ENCODE assay signal across 9 cellular contexts in the genomic region with DNA sequence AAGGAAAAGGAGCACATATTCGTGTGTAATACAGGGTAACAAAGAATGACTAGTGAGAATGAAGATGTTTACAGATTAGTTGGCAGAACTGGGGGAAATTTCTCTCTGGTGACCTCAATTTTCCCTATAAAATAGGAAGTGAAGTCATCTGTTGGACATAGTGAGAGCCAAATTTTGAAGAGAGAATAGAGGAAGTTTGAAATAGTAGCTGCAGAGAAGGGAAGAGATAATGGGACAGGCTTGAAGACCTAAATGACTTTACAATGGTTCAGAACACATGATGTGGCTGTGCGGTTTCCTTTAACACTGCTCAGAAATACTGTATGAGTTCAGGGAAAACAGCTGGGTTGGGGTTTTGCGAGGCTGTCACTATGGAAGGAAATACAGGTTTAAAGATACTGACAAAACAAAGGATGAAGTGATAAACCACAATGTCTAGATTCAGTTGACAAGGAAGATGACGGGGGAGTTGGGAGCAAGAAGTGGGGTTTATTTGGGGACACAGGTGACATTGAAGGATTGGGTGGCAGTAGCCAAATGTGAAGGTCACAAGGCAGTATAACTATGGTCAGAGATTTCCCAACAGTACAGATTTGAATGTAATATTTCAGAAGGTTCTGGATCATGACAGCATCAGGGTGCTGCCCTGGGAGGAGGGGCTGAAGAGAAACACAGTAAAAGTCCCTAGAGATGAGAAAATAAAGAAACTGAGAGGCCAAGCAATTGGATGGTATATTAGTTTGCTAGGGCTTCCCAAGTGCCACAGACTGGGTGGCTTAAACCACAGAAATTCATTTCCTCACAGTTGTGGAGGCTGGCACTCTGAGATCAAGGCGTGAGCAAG.
A peak's percentile ranks its signal among the peaks of the same experiment; 100 is the strongest.
DNase-seq lines count a peak whose midpoint lies in the region; ATAC-seq and TF ChIP-seq lines count a peak whose summit lies in the region.
"Had no signal": no experiment of that assay in that cellular context is flagged by ENCODE, and none has a peak within 500 bp of the region (broad histone marks: within the 10 kb centered on the region; RNA-seq: fewer than 3 reads in every experiment).

No MANE protein-coding gene starts in this region.

- H3K9me3 ChIP-seq in RWPE2 (ENCODE audit: severe bottlenecking) (no peaks in the 10 kb centered on the region), mucosa of descending colon (no peaks in the 10 kb centered on the region)
- H3K9me3 ChIP-seq: SJSA1 had no signal

- H3K36me3 ChIP-seq in RWPE2 (ENCODE audit: low read depth) (no peaks in the 10 kb centered on the region), mucosa of descending colon (ENCODE audit: low read depth) (no peaks in the 10 kb centered on the region)
- H3K36me3 ChIP-seq: SJSA1 had no signal

- peak overlapping the region; percentile 20 for H3K27ac ChIP-seq in RWPE2 (ENCODE audit: poor library complexity, severe bottlenecking)
- H3K27ac ChIP-seq: SJSA1 had no signal

- ATAC-seq in GM18505 (IDR thresholded peaks at IDR 0.05; ENCODE audit: unreplicated experiment), result peak; percentile 90
- peak; percentile 92 for ATAC-seq in HG02884 (IDR thresholded peaks at IDR 0.05; ENCODE audit: unreplicated experiment)
- ATAC-seq in RWPE2 (ENCODE audit: low read depth), result peak; percentile 25; the same call in 1 of the 3 replicates
- ATAC-seq in mucosa of descending colon, result peak; percentile 81

- no peak for TF ChIP-seq POLR2A in GM18505 (IDR thresholded peaks at IDR 0.05; ENCODE audit: borderline replicate concordance, extremely low read depth, insufficient read depth, insufficient read length)

- H3K4me3 ChIP-seq in RWPE2 (ENCODE audit: severe bottlenecking) (no peak overlapping the region), mucosa of descending colon (no peak overlapping the region)
- H3K4me3 ChIP-seq: SJSA1 had no signal

- no peak for DNase-seq in RWPE2 (ENCODE audit: low spot score)
- peak; percentile 49 for DNase-seq in activated naive CD4-positive, alpha-beta T cell treated with anti-CD3 and anti-CD28 coated beads, Interleukin-2, amount 50 U/mL, for 16 hours
- peak in 1 of 3 donors; percentile 47 for DNase-seq in mucosa of descending colon
- peak; percentile 44 for DNase-seq in stromal cell of bone marrow (ENCODE audit: low read depth)
- DNase-seq in NCI-H1436 treated with DMSO at 0.1 percent for 48 hours (lab: John Stamatoyannopoulos, UW), result no peak
- DNase-seq in SHP77 (lab: John Stamatoyannopoulos, UW), result no peak

- no peak for TF ChIP-seq CTCF in RWPE2 (IDR thresholded peaks at IDR 0.05; ENCODE audit: poor library complexity, severe bottlenecking)
- no peak for TF ChIP-seq CTCF in mucosa of descending colon (IDR thresholded peaks at IDR 0.05)

- H3K4me1 ChIP-seq in RWPE2 (ENCODE audit: insufficient read depth, poor library complexity, severe bottlenecking) (peaks cover 13% of the 10 kb centered on the region), mucosa of descending colon (ENCODE audit: low read depth) (no peaks in the 10 kb centered on the region)

- intact Hi-C loops in mucosa of descending colon (cut with DNase I, micrococcal nuclease), result no loop called here

- no peaks in the 10 kb centered on the region for H3K27me3 ChIP-seq in RWPE2 (ENCODE audit: insufficient read depth, poor library complexity, severe bottlenecking)
- H3K27me3 ChIP-seq: SJSA1 had no signal

Comparison
In these comparisons a context has a peak if more than half of its experiments do, and no peak if none do; other contexts are left out.
1. ATAC-seq: peak in every context shown above with its lines; median percentile 92 in HG02884; 90 in GM18505; 81 in mucosa of descending colon; 25 in RWPE2.
2. DNase-seq: peak in activated naive CD4-positive, alpha-beta T cell treated with anti-CD3 and anti-CD28 coated beads, Interleukin-2, amount 50 U/mL, for 16 hours (single experiment) and stromal cell of bone marrow (single experiment); none in RWPE2 (single experiment), NCI-H1436 treated with DMSO at 0.1 percent for 48 hours (single experiment) and SHP77 (0 of 2).